In the genomic region with DNA sequence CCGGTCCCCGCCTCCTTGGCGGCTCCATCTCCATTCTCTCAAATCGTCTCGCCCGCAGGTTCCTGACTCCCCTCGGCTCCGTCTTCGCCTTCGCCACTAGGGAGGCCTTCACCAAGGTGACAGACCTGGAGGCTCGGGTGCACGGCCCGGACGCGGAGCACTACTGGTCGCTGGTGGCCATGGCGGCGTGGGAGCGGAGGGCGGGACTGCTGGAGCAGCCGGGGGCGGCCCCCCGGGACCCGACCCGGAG, we compare ENCODE assay signal across 8 cellular contexts. TPM values are rescaled to one million over a fixed set of nuclear protein-coding genes. Genes with fewer than 3 reads are reported as not detected.
DNase-seq lines count a peak whose midpoint lies in the region; ATAC-seq, FAIRE-seq and TF ChIP-seq lines count a peak whose summit lies in the region.

No MANE protein-coding gene starts in this region.

- TF ChIP-seq CTCF in fibroblast of villous mesenchyme (IDR thresholded peaks at IDR 0.05; ENCODE audit: insufficient read depth, low read depth, low read length) = no peak

- FAIRE-seq in urothelium cell line (lab: Jason Lieb, UNC) = no peak

- peaks cover 16% of the 10 kb centered on the region for H3K4me1 ChIP-seq in SJCRH30

- peak overlapping the region; percentile 71 for H3K4me3 ChIP-seq in SJCRH30
- H3K4me3 ChIP-seq in fibroblast of villous mesenchyme (ENCODE audit: low read depth, low read length) = peak overlapping the region; percentile 72
- H3K4me3 ChIP-seq in skin epidermis = peak overlapping the region; percentile 46 to 79 (median 58)

- no peaks in the 10 kb centered on the region for H3K36me3 ChIP-seq in SJCRH30

- no peaks in the 10 kb centered on the region for H3K9me3 ChIP-seq in SJCRH30 (replicated peaks)

- DNase-seq in NCI-H1092 treated with DMSO at 0.1 percent for 48 hours (lab: John Stamatoyannopoulos, UW) = peak; percentile 40
- no peak for DNase-seq in NCI-H1092 (lab: John Stamatoyannopoulos, UW)
- DNase-seq in SJCRH30 = no peak
- no peak for DNase-seq in fibroblast of villous mesenchyme (ENCODE audit: low read depth)
- no peak for DNase-seq in UCSD-AML1 (lab: John Stamatoyannopoulos, UW; ENCODE audit: unreplicated experiment)
- no peak for DNase-seq in urothelium cell line (ENCODE audit: low spot score)

- H3K27ac ChIP-seq in SJCRH30 (peak overlapping the region; percentile 57; the same call in 1 of the 2 replicates), skin epidermis (peak overlapping the region; percentile 49 to 98 (median 95))

- no peaks in the 10 kb centered on the region for H3K27me3 ChIP-seq in SJCRH30

- ATAC-seq in HG03139 (IDR thresholded peaks at IDR 0.05; ENCODE audit: unreplicated experiment) = no peak

RNA-seq across cellular contexts. Expression of gene GLTPD2, which starts 0.9 kb away (rescaled TPM):
- not detected in 2 replicates for total RNA-seq in SJCRH30 (2014; rRNA removed; shearing (Covaris generic))
- not detected in 2 replicates for total RNA-seq in fibroblast of villous mesenchyme

RNA-seq across cellular contexts. Expression of gene VMO1, which starts 3.5 kb away (rescaled TPM):
- total RNA-seq in SJCRH30 (2014; rRNA removed; shearing (Covaris generic)) = 4.3 and 8.3 TPM in 2 replicates
- 0.64 TPM in 1 of 2 replicates, not detected in the other for total RNA-seq in fibroblast of villous mesenchyme

RNA-seq across cellular contexts. Expression of gene PSMB6, which starts 6.3 kb away (rescaled TPM):
- total RNA-seq in SJCRH30 (2014; rRNA removed; shearing (Covaris generic)) = 120 and 135 TPM in 2 replicates
- 149 and 157 TPM in 2 replicates for total RNA-seq in fibroblast of villous mesenchyme

RNA-seq across cellular contexts. Expression of gene PLD2, which starts 17.3 kb away (rescaled TPM):
- 11.7 and 14.8 TPM in 2 replicates for total RNA-seq in SJCRH30 (2014; rRNA removed; shearing (Covaris generic))
- 11.7 and 13.9 TPM in 2 replicates for total RNA-seq in fibroblast of villous mesenchyme
